ENCODE assay signal across 1 cellular context in the genomic region with DNA sequence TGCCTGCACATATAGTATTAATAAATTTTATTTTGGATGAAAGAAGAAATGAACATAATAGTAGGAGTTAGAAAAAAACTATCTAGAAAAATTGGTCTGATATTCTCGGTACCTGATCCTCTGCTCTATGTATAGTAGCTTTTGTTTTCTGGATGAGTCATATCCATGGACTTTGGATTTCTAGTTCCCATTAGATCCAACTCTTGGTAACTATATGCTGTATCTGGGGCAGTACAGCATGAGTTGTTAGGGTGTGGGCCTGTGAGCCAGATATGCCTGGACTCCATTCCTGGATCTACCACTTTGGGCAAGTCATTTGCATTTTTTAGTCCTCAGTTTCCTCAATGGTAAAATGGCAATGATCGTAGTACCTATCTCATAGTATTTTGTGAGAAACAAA.
TF ChIP-seq lines count a peak whose summit lies in the region.

No MANE protein-coding gene starts in this region.

TF ChIP-seq in HepG2, 621 proteins besides CTCF, POLR2A, EP300 and RAD21 (continued from another document):
- TF ChIP-seq, protein P1, sequence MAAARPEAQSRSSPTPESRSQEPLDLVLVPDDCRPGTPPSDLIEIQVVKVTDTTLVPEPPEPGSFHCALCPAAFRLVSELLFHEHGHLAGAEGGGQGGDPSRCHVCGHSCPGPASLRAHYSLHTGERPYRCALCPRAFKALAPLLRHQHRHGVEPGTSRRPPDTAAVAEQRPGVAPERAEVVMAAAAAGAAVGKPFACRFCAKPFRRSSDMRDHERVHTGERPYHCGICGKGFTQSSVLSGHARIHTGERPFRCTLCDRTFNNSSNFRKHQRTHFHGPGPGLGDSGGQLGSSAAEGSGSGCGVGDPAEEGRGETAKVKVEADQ (CRISPR knock-in tag; IDR thresholded peaks at IDR 0.05; ENCODE audit: borderline replicate concordance): no peak
- no peak for TF ChIP-seq THAP9 (CRISPR knock-in tag; IDR thresholded peaks at IDR 0.05; ENCODE audit: borderline replicate concordance)
- TF ChIP-seq ZNF501 (CRISPR knock-in tag; IDR thresholded peaks at IDR 0.05): no peak
- no peak for TF ChIP-seq BHLHE40 (IDR thresholded peaks at IDR 0.05; ENCODE audit: low read length)
- no peak for TF ChIP-seq ZNF138 (CRISPR knock-in tag; IDR thresholded peaks at IDR 0.05; ENCODE audit: low read depth)
- TF ChIP-seq ZNF703 (CRISPR knock-in tag; IDR thresholded peaks at IDR 0.05; ENCODE audit: borderline replicate concordance): no peak
- no peak for TF ChIP-seq TRIM22 (IDR thresholded peaks at IDR 0.05)
- no peak for TF ChIP-seq ZBTB7A (CRISPR knock-in tag; IDR thresholded peaks at IDR 0.05)
- no peak for TF ChIP-seq ZSCAN29 (CRISPR knock-in tag; conservative IDR thresholded peaks at IDR 0.05)
- no peak for TF ChIP-seq TOPORS (CRISPR knock-in tag; IDR thresholded peaks at IDR 0.05)
- peak; percentile 69; the same call in 1 of the 2 replicates for TF ChIP-seq EHMT2 (IDR thresholded peaks at IDR 0.05; ENCODE audit: borderline replicate concordance, low read depth, low read length)
- no peak for TF ChIP-seq CCAR2 (optimal IDR thresholded peaks at IDR 0.05; ENCODE audit: low read depth, low read length)
- no peak for TF ChIP-seq PBX2 (CRISPR knock-in tag; IDR thresholded peaks at IDR 0.05)
- TF ChIP-seq HNRNPUL1 (IDR thresholded peaks at IDR 0.05; ENCODE audit: low read depth, low read length): no peak
